22 cellular contexts compared by ENCODE assay signal in the genomic region with DNA sequence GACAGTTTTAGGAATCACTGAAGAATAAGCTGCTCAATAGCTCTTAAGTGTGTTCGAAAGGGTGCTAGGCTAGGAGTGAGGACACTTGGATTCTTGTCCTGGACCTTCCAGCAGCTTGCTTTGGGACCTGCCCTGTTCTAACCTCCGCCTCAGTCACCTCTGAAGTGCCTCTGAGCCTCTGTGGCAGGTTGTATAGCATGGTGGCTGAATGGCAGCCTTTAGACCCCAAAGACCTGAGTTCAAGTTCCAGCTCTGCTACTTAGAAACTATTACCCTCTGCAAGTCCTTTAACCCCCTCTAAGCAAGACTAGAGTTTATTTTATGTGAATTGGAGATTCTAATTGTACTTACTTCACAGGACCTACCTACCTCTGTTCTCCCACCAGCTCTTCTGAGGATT.
A peak's percentile ranks its signal among the peaks of the same experiment; 100 is the strongest.
DNase-seq lines count a peak whose midpoint lies in the region; ATAC-seq, FAIRE-seq and TF ChIP-seq lines count a peak whose summit lies in the region.
"Had no signal": no experiment of that assay in that cellular context is flagged by ENCODE, and none has a peak within 500 bp of the region (broad histone marks: within the 10 kb centered on the region; RNA-seq: fewer than 3 reads in every experiment).

No MANE protein-coding gene starts in this region.

- BruUV-seq in K562 (replicated peaks; lab: Mats Ljungman, UMichigan) (no TSS peak), MCF 10A (replicated peaks; lab: Mats Ljungman, UMichigan) (no TSS peak)

- no peak overlapping the region for H3K27ac Mint-ChIP-seq in MCF 10A (ENCODE audit: low read depth, unreplicated experiment)
- H3K27ac Mint-ChIP-seq in naive thymus-derived CD4-positive, alpha-beta T cell: no peak overlapping the region
- H3K27ac Mint-ChIP-seq: CD4-positive, CD25-positive, alpha-beta regulatory T cell; CD8-positive, alpha-beta T cell; H9; HFFc6 had no signal

- POLR2A ChIA-PET in HEK293 (lab: Yijun Ruan, JAX) (no interaction called here), K562 (lab: Yijun Ruan, JAX) (interaction anchor here (0.6 to 2.2 kb wide), 10 partner anchors 12 to 1951 kb away, joined by 3 to 9 read pairs (median 4); no protein-coding TSS in a partner anchor), MCF 10A (lab: Yijun Ruan, JAX) (interaction anchor here (0.6 kb wide), 1 partner anchor 22 kb away, joined by 3 read pairs; no protein-coding TSS in a partner anchor)
- POLR2A ChIA-PET in naive thymus-derived CD4-positive, alpha-beta T cell (lab: Charles Lee): no interaction called here

- H3K36me3 Mint-ChIP-seq in MCF 10A (ENCODE audit: insufficient read depth, unreplicated experiment): no peaks in the 10 kb centered on the region
- H3K36me3 Mint-ChIP-seq in naive thymus-derived CD4-positive, alpha-beta T cell: no peaks in the 10 kb centered on the region
- H3K36me3 Mint-ChIP-seq: CD4-positive, CD25-positive, alpha-beta regulatory T cell; CD8-positive, alpha-beta T cell had no signal

- no peaks in the 10 kb centered on the region for H3K79me2 ChIP-seq in K562 (ENCODE audit: control insufficient read depth, insufficient read depth, low read length)

- CTCF ChIA-PET in HEK293 (lab: Yijun Ruan, JAX) (no interaction called here), K562 (lab: Yijun Ruan, JAX; ENCODE audit: low intra/inter-chr PET ratio) (no interaction called here), MCF 10A (lab: Yijun Ruan, JAX) (no interaction called here)
- CTCF ChIA-PET in naive thymus-derived CD4-positive, alpha-beta T cell (lab: Charles Lee): no interaction called here

- no peak for FAIRE-seq in K562 (lab: Jason Lieb, UNC)
- FAIRE-seq: A549, GM12891 had no signal

- H2AFZ ChIP-seq in K562 (ENCODE audit: low read depth, low read length): no peak overlapping the region
- H2AFZ ChIP-seq: GM23248 had no signal

- WGBS in K562 (ENCODE audit: insufficient coverage, low coverage, missing lambda C conversion rate): 72% methylated on average over 2 of the region's 2 CpGs

- TF ChIP-seq CTCF in HEK293 (tag by site-specific recombination; IDR thresholded peaks at IDR 0.05) (no peak), K562 (IDR thresholded peaks at IDR 0.05 in 2 of 3, conservative IDR thresholded peaks at IDR 0.05 in 1 of 3; ENCODE audit: insufficient read depth in 2 of 3, low read depth in 1 of 3, low read length in 3 of 3) (no peak), MCF 10A (IDR thresholded peaks at IDR 0.05; ENCODE audit: unreplicated experiment) (no peak)

- ATAC-seq in K562: peak; percentile 26; the same call in 2 of the 3 replicates
- no peak for ATAC-seq in naive thymus-derived CD4-positive, alpha-beta T cell
- ATAC-seq: CD8-positive, alpha-beta T cell; HCT116 had no signal

- H3K4me1 ChIP-seq in HEK293 (ENCODE audit: control insufficient read depth, insufficient read depth, low read length): peaks cover 8% of the 10 kb centered on the region
- H3K4me1 ChIP-seq in K562 (replicated peaks in 1 of 2; ENCODE audit: control insufficient read depth in 2 of 2, insufficient read depth in 2 of 2, low read length in 2 of 2): peaks cover 4 to 18% of the 10 kb centered on the region in 2 experiments; a peak in 4 of 5 replicates
- no peaks in the 10 kb centered on the region for H3K4me1 ChIP-seq in naive thymus-derived CD4-positive, alpha-beta T cell (ENCODE audit: control insufficient read depth in 2 of 2, insufficient read depth in 2 of 2, low read length in 2 of 2)
- H3K4me1 ChIP-seq: A549, Caco-2 had no signal

- H3K27me3 ChIP-seq in K562 (ENCODE audit: control insufficient read depth in 2 of 2, insufficient read depth in 2 of 2, low read length in 2 of 2): no peaks in the 10 kb centered on the region
- H3K27me3 ChIP-seq in naive thymus-derived CD4-positive, alpha-beta T cell (ENCODE audit: control insufficient read depth in 2 of 2, insufficient read depth in 2 of 2, low read length in 2 of 2): no peaks in the 10 kb centered on the region

- no peak for TF ChIP-seq EP300 in K562 (IDR thresholded peaks at IDR 0.05; ENCODE audit: low read length)

- no peak for TF ChIP-seq POLR2A in K562 (conservative IDR thresholded peaks at IDR 0.05)

- H3K36me3 ChIP-seq in HEK293 (ENCODE audit: control insufficient read depth in 2 of 2, insufficient read depth in 1 of 2, low read length in 2 of 2): no peaks in the 10 kb centered on the region
- H3K36me3 ChIP-seq in K562 (ENCODE audit: control insufficient read depth, insufficient read depth, low read length): no peaks in the 10 kb centered on the region
- no peaks in the 10 kb centered on the region for H3K36me3 ChIP-seq in naive thymus-derived CD4-positive, alpha-beta T cell (ENCODE audit: control insufficient read depth in 2 of 3, insufficient read depth in 3 of 3, low read length in 3 of 3)

- in situ Hi-C loops in K562 (cut with MboI): no loop called here

- H3K4me2 ChIP-seq in K562 (ENCODE audit: insufficient read depth, low read length): no peak overlapping the region
- H3K4me2 ChIP-seq: A549 had no signal

- intact Hi-C loops in K562 (cut with micrococcal nuclease): no loop called here
- intact Hi-C loops in MCF 10A (cut with micrococcal nuclease): no loop called here
- intact Hi-C loops in naive thymus-derived CD4-positive, alpha-beta T cell (cut with micrococcal nuclease): no loop called here

- H3K9me3 Mint-ChIP-seq in MCF 10A (ENCODE audit: unreplicated experiment): no peaks in the 10 kb centered on the region
- no peaks in the 10 kb centered on the region for H3K9me3 Mint-ChIP-seq in naive thymus-derived CD4-positive, alpha-beta T cell
- H3K9me3 Mint-ChIP-seq: CD8-positive, alpha-beta T cell; H9; HFFc6 had no signal

- H3K9ac ChIP-seq in K562 (ENCODE audit: insufficient read depth in 1 of 2, low read depth in 2 of 2, low read length in 2 of 2): peak overlapping the region in 1 of 2 experiments; percentile 6; a peak in 1 of 4 replicates
- H3K9ac ChIP-seq: GM23248 had no signal

- H3K9me3 ChIP-seq in HEK293 (ENCODE audit: control insufficient read depth, insufficient read depth, low read depth, low read length): no peaks in the 10 kb centered on the region
- no peaks in the 10 kb centered on the region for H3K9me3 ChIP-seq in K562 (replicated peaks; ENCODE audit: control insufficient read depth, insufficient read depth, low read depth, low read length)
- H3K9me3 ChIP-seq in naive thymus-derived CD4-positive, alpha-beta T cell (ENCODE audit: control insufficient read depth in 2 of 3, low read length in 3 of 3): no peaks in the 10 kb centered on the region
- H3K9me3 ChIP-seq: A549, Caco-2 had no signal

- peaks cover 44% of the 10 kb centered on the region for H3K27me3 Mint-ChIP-seq in MCF 10A (ENCODE audit: insufficient read depth, unreplicated experiment)
- peaks cover 22 to 40% (median 31%) of the 10 kb centered on the region in 5 donors for H3K27me3 Mint-ChIP-seq in naive thymus-derived CD4-positive, alpha-beta T cell

- H4K20me1 ChIP-seq in K562 (replicated peaks; ENCODE audit: control insufficient read depth, insufficient read depth, low read length): no peaks in the 10 kb centered on the region

- no peak overlapping the region for H3K4me3 ChIP-seq in HEK293 (ENCODE audit: low read depth, low read length)
- H3K4me3 ChIP-seq in K562: no peak overlapping the region
- no peak overlapping the region for H3K4me3 ChIP-seq in naive thymus-derived CD4-positive, alpha-beta T cell (ENCODE audit: low read length)
- H3K4me3 ChIP-seq: A549, GM23248 had no signal

- no peak overlapping the region for H3K4me3 Mint-ChIP-seq in MCF 10A (ENCODE audit: unreplicated experiment)
- H3K4me3 Mint-ChIP-seq in naive thymus-derived CD4-positive, alpha-beta T cell: no peak overlapping the region
- H3K4me3 Mint-ChIP-seq: CD4-positive, CD25-positive, alpha-beta regulatory T cell; CD8-positive, alpha-beta T cell; H9; HFFc6 had no signal

- peaks cover 4% of the 10 kb centered on the region for H3K9me1 ChIP-seq in K562 (ENCODE audit: control insufficient read depth, insufficient read depth, low read length)

- peak; percentile 4 for DNase-seq in NCI-H1105 treated with DMSO at 0.1 percent for 48 hours (lab: John Stamatoyannopoulos, UW)
- no peak for DNase-seq in NCI-H1105 (lab: John Stamatoyannopoulos, UW)
- DNase-seq in K562 (ENCODE audit: extremely low read depth in 1 of 4, low spot score in 3 of 4): no peak
- DNase-seq in activated effector memory CD4-positive, alpha-beta T cell treated with anti-CD3 and anti-CD28 coated beads, Interleukin-2, amount 50 U/mL, for 16 hours: no peak
- no peak for DNase-seq in MCF 10A (ENCODE audit: unreplicated experiment)
- no peak for DNase-seq in naive thymus-derived CD4-positive, alpha-beta T cell
- DNase-seq: 8988T; ACHN; AML-193; Caco-2; CD4-positive, CD25-positive, alpha-beta regulatory T cell; CD8-positive, alpha-beta T cell; DMS79 treated with DMSO at 0.1 percent for 48 hours; GF-D8; GM23248; H9; HFFc6 had no signal

- no peaks in the 10 kb centered on the region for H3K4me1 Mint-ChIP-seq in MCF 10A (ENCODE audit: insufficient read depth, unreplicated experiment)
- H3K4me1 Mint-ChIP-seq in naive thymus-derived CD4-positive, alpha-beta T cell: no peaks in the 10 kb centered on the region
- H3K4me1 Mint-ChIP-seq: CD4-positive, CD25-positive, alpha-beta regulatory T cell had no signal

- no peak for TF ChIP-seq RAD21 in K562 (CRISPR knock-in tag; conservative IDR thresholded peaks at IDR 0.05 in 1 of 2, IDR thresholded peaks at IDR 0.05 in 1 of 2)

- H3K27ac ChIP-seq in HEK293 (ENCODE audit: extremely low read depth, low read depth, low read length): no peak overlapping the region
- no peak overlapping the region for H3K27ac ChIP-seq in K562 (ENCODE audit: extremely low read depth, low read depth, low read length)
- H3K27ac ChIP-seq in naive thymus-derived CD4-positive, alpha-beta T cell (ENCODE audit: low read depth, low read length): no peak overlapping the region
- H3K27ac ChIP-seq: A549, C4-2B, GM23248 had no signal

TF ChIP-seq in HEK293, 187 proteins besides CTCF, POLR2A, EP300 and RAD21:
- TF ChIP-seq ZNF548 (tag by site-specific recombination; IDR thresholded peaks at IDR 0.05): no peak
- TF ChIP-seq, protein P1, sequence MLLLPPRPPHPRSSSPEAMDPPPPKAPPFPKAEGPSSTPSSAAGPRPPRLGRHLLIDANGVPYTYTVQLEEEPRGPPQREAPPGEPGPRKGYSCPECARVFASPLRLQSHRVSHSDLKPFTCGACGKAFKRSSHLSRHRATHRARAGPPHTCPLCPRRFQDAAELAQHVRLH (tag by site-specific recombination; IDR thresholded peaks at IDR 0.05): peak; percentile 17; the same call in 1 of the 2 replicates
- TF ChIP-seq SP7 (tag by site-specific recombination; IDR thresholded peaks at IDR 0.05): peak; percentile 9; the same call in 1 of the 2 replicates
TF ChIP-seq in HEK293: peak in this region for 2.

Comparison
In these comparisons a context has a peak if more than half of its experiments do, and no peak if none do; other contexts are left out.
1. POLR2A ChIA-PET loops: an anchor here in K562 (0.6 to 2.2 kb wide) and MCF 10A (0.6 kb wide); none called in HEK293 and naive thymus-derived CD4-positive, alpha-beta T cell.